9 cellular contexts compared by ENCODE assay signal in the genomic region with DNA sequence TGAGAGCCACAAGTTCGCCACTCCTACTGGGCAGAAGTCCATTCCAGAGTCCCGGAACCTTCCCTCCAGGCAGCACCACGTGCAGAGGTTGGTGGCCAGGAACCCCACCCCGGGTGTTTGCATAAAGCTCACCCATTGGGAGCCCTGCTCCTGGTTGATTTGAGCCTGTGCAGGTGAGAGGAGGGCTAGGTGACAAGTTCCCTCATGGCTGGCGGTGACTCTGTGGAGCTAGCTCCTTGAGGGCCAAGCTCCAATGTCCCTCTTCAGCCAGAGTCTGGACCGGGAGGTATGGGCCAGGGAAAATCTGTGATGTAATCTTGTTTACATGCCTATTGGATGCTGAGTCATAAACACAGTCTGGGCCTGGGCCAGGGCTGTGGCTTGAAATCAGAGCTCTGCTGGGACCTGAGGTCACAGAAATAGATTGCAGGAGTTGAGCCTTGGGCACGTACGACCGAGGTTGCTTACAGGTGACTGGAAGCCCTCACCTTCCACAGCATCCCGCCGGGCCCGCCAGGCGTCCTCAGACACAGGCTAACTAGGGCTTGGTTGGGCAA.
DNase-seq lines count a peak whose midpoint lies in the region; ATAC-seq and TF ChIP-seq lines count a peak whose summit lies in the region.
"Had no signal": no experiment of that assay in that cellular context is flagged by ENCODE, and none has a peak within 500 bp of the region (broad histone marks: within the 10 kb centered on the region; RNA-seq: fewer than 3 reads in every experiment).

No MANE protein-coding gene starts in this region.

- TF ChIP-seq CTCF in omental fat pad (IDR thresholded peaks at IDR 0.05), result no peak

- no peaks in the 10 kb centered on the region for H3K36me3 ChIP-seq in NT2/D1 (ENCODE audit: insufficient read depth, insufficient read length, low read length)

- H3K9ac ChIP-seq in NT2/D1 (ENCODE audit: insufficient read length, low read depth), result peak overlapping the region; percentile 21

- H3K4me3 ChIP-seq in NT2/D1 (ENCODE audit: insufficient read length, low read depth), result no peak overlapping the region

- ATAC-seq in omental fat pad (ENCODE audit: low FRiP score) (peak; percentile 48), HG02884 (IDR thresholded peaks at IDR 0.05; ENCODE audit: unreplicated experiment) (no peak), GM19452 (IDR thresholded peaks at IDR 0.05; ENCODE audit: unreplicated experiment) (no peak)

- TF ChIP-seq POLR2A in erythroblast (IDR thresholded peaks at IDR 0.05; ENCODE audit: low read length), result no peak

- peaks cover 12% of the 10 kb centered on the region for H3K4me1 ChIP-seq in NT2/D1 (ENCODE audit: insufficient read depth, insufficient read length)

- peak; percentile 25 for DNase-seq in DMS79 treated with DMSO at 0.1 percent for 48 hours (lab: John Stamatoyannopoulos, UW)
- no peak for DNase-seq in NT2/D1 (ENCODE audit: low read depth, low spot score)
- peak; percentile 34 to 67 for DNase-seq in erythroblast (lab: John Stamatoyannopoulos, UW)
- no peak for DNase-seq in omental fat pad (ENCODE audit: low spot score)
- no peak for DNase-seq in T-helper 9 cell
- no peak for DNase-seq in activated CD8-positive, alpha-beta memory T cell treated with anti-CD3 and anti-CD28 coated beads, Interleukin-2, amount 50 U/mL, for 48 hours
- DNase-seq: activated CD4-positive, alpha-beta T cell treated with anti-CD3 and anti-CD28 coated beads, Interleukin-2, amount 50 U/mL, for 1 hour had no signal

- no peaks in the 10 kb centered on the region for H3K27me3 ChIP-seq in NT2/D1 (ENCODE audit: insufficient read depth, insufficient read length)

- no peaks in the 10 kb centered on the region for H3K9me3 ChIP-seq in NT2/D1 (ENCODE audit: insufficient read depth, low read length)

Comparison
In these comparisons a context has a peak if more than half of its experiments do, and no peak if none do; other contexts are left out.
1. DNase-seq: peak in DMS79 treated with DMSO at 0.1 percent for 48 hours (single experiment) and erythroblast (2 of 2); none in NT2/D1 (single experiment), omental fat pad (single experiment), T-helper 9 cell (single experiment) and activated CD8-positive, alpha-beta memory T cell treated with anti-CD3 and anti-CD28 coated beads, Interleukin-2, amount 50 U/mL, for 48 hours (single experiment).